9 cellular contexts compared by ENCODE assay signal in genomic region chr10:6162589-6163356, GRCh38. TPM values are rescaled to one million over a fixed set of nuclear protein-coding genes. Genes with fewer than 3 reads are reported as not detected.
DNase-seq lines count a peak whose midpoint lies in the region; FAIRE-seq and TF ChIP-seq lines count a peak whose summit lies in the region.
"Had no signal": no experiment of that assay in that cellular context is flagged by ENCODE, and none has a peak within 500 bp of the region (broad histone marks: within the 10 kb centered on the region; RNA-seq: fewer than 3 reads in every experiment).

No MANE protein-coding gene starts in this region.

- WGBS in esophagus muscularis mucosa = 49% methylated on average over 12 of the region's 12 CpGs

- H3K36me3 ChIP-seq in esophagus muscularis mucosa = peaks cover 0 to 14% (median 7%) of the 10 kb centered on the region in 4 donors

- peak; percentile 23 for DNase-seq in RPMI7951 (ENCODE audit: low read depth)
- no peak for DNase-seq in esophagus muscularis mucosa (ENCODE audit: extremely low spot score)
- no peak for DNase-seq in retinal pigment epithelial cell (ENCODE audit: low read depth)
- DNase-seq in SIG-M5 treated with dmso at 0.1 percent for 504 hours (lab: John Stamatoyannopoulos, UW; ENCODE audit: unreplicated experiment) = no peak
- DNase-seq in SKM-1 treated with dmso at 0.1 percent for 144 hours (lab: John Stamatoyannopoulos, UW; ENCODE audit: unreplicated experiment) = no peak
- DNase-seq in kidney tubule cell (ENCODE audit: low spot score) = no peak
- no peak for DNase-seq in epidermal melanocyte (ENCODE audit: insufficient read length, low spot score)

- H3K4me3 ChIP-seq in esophagus muscularis mucosa (peak overlapping the region; percentile 74 to 84 (median 80)), retinal pigment epithelial cell (ENCODE audit: low read length) (peak overlapping the region; percentile 48)

- intact Hi-C loops in esophagus muscularis mucosa (cut with DNase I) = loop anchor here (2.0 kb wide), 1 partner anchor 40 kb away; the partner anchor contains the start of gene PFKFB3

- H3K27ac ChIP-seq in esophagus muscularis mucosa (replicated peaks in 1 of 4) = peak overlapping the region; percentile 92 to 97 (median 95)

- no peaks in the 10 kb centered on the region for H3K27me3 ChIP-seq in esophagus muscularis mucosa

- TF ChIP-seq CTCF in esophagus muscularis mucosa (IDR thresholded peaks at IDR 0.05) = no peak
- TF ChIP-seq CTCF in retinal pigment epithelial cell (conservative IDR thresholded peaks at IDR 0.05; ENCODE audit: low read depth, low read length) = no peak

- H3K4me1 ChIP-seq in esophagus muscularis mucosa = peaks cover 30 to 55% (median 41%) of the 10 kb centered on the region in 4 donors

- FAIRE-seq in G401.6 (lab: Jason Lieb, UNC) = peak; percentile 90
- FAIRE-seq: colon had no signal

- no peak for TF ChIP-seq POLR2A in esophagus muscularis mucosa (IDR thresholded peaks at IDR 0.05; ENCODE audit: low read depth)

- no peak for TF ChIP-seq EP300 in esophagus muscularis mucosa (IDR thresholded peaks at IDR 0.05)

- no peaks in the 10 kb centered on the region for H3K9me3 ChIP-seq in esophagus muscularis mucosa

RNA-seq across cellular contexts. Expression of gene PFKFB3, which starts 40.0 kb away (rescaled TPM):
- 44.3 and 46.6 TPM in 2 replicates for total RNA-seq in RPMI7951 (2014; rRNA removed; shearing (Covaris generic))
- 10 to 100 TPM; 22.4 to 49.1 (median 37.9) TPM for total RNA-seq in esophagus muscularis mucosa
